8 cellular contexts compared by ENCODE assay signal in genomic region chr17:1627219-1627986, GRCh38. TPM values are rescaled to one million over a fixed set of nuclear protein-coding genes. Genes with fewer than 3 reads are reported as not detected.
DNase-seq lines count a peak whose midpoint lies in the region; ATAC-seq, FAIRE-seq and TF ChIP-seq lines count a peak whose summit lies in the region.

No MANE protein-coding gene starts in this region.

- H4K20me1 ChIP-seq in Karpas-422 (ENCODE audit: insufficient read depth, low read depth, low read length) = no peaks in the 10 kb centered on the region
- no peaks in the 10 kb centered on the region for H4K20me1 ChIP-seq in GM12878 (ENCODE audit: control insufficient read depth, insufficient read depth)

- CTCF ChIA-PET in GM12878 (lab: Yijun Ruan, JAX) = interaction anchor here (0.6 to 9.9 kb wide), 11 partner anchors 11 to 261 kb away, joined by 3 to 380 read pairs (median 9); partner anchors contain the start of genes INPP5K and RILP

- TF ChIP-seq EP300 in GM12878 (IDR thresholded peaks at IDR 0.05; ENCODE audit: borderline replicate concordance in 1 of 2, control insufficient read depth in 1 of 2, low read depth in 2 of 2, low read length in 2 of 2) = no peak

- SMC1A ChIA-PET in GM12878 (lab: Charles Lee; ENCODE audit: uncharacterized antibody, unreplicated experiment) = interaction anchor here (0.7 to 5.4 kb wide), 9 partner anchors 20 to 174 kb away, joined by 3 to 107 read pairs (median 10); partner anchors contain the start of gene INPP5K

- no peaks in the 10 kb centered on the region for H3K9me2 ChIP-seq in Karpas-422 (replicated peaks; ENCODE audit: insufficient read depth, low read length)

- no peaks in the 10 kb centered on the region for H3K79me2 ChIP-seq in Karpas-422 (ENCODE audit: low read length)
- H3K79me2 ChIP-seq in GM12878 (ENCODE audit: control insufficient read depth, insufficient read depth, low read length) = peaks cover 6% of the 10 kb centered on the region

- no TSS peak for BruUV-seq in GM12878 (replicated peaks; lab: Mats Ljungman, UMichigan)

- no peaks in the 10 kb centered on the region for H3K9me3 ChIP-seq in Karpas-422 (ENCODE audit: low read length)
- H3K9me3 ChIP-seq in GM12878 (replicated peaks; ENCODE audit: control insufficient read depth, insufficient read depth, low read length) = no peaks in the 10 kb centered on the region
- no peaks in the 10 kb centered on the region for H3K9me3 ChIP-seq in testis

- H3K27me3 ChIP-seq in Karpas-422 (ENCODE audit: low read length) = no peaks in the 10 kb centered on the region
- no peaks in the 10 kb centered on the region for H3K27me3 ChIP-seq in GM12878 (replicated peaks in 1 of 2; ENCODE audit: control insufficient read depth in 2 of 2, insufficient read depth in 2 of 2, low read length in 1 of 2)
- H3K27me3 ChIP-seq in kidney epithelial cell (ENCODE audit: control insufficient read depth, insufficient read depth, low read length) = peaks cover 7% of the 10 kb centered on the region
- no peaks in the 10 kb centered on the region for H3K27me3 ChIP-seq in testis

- no peak for TF ChIP-seq RAD21 in GM12878 (IDR thresholded peaks at IDR 0.05; ENCODE audit: insufficient read depth, low read depth, low read length)

- H3K27ac ChIP-seq in Karpas-422 (ENCODE audit: low read length) (peak overlapping the region; percentile 76), GM12878 (ENCODE audit: control insufficient read depth, insufficient read depth) (peak overlapping the region; percentile 87), testis (peak overlapping the region; percentile 83 to 93)

- DNase-seq in G401 (ENCODE audit: low spot score) (peak; percentile 80), Karpas-422 (peak; percentile 90), GM12878 (ENCODE audit: low read depth, low spot score) (no peak), kidney epithelial cell (ENCODE audit: low read depth) (no peak), testis (peak; percentile 45), DMS153 treated with DMSO at 0.1 percent for 48 hours (lab: John Stamatoyannopoulos, UW; ENCODE audit: unreplicated experiment) (no peak), NCI-H2081 (lab: John Stamatoyannopoulos, UW) (no peak)
- no peak for DNase-seq in stimulated activated CD4-positive, alpha-beta T cell treated with anti-CD3 and anti-CD28 coated beads, Interleukin-1b, Interleukin-23, amount 100 ng/mL, for 48 hours

- POLR2A ChIA-PET in GM12878 (lab: Charles Lee) = interaction anchor here (0.6 to 6.0 kb wide), 10 partner anchors 17 to 53 kb away, joined by 3 to 56 read pairs (median 4); no protein-coding TSS in a partner anchor

- peak overlapping the region; percentile 33; the same call in 1 of the 2 replicates for H2AFZ ChIP-seq in Karpas-422 (ENCODE audit: low read length)
- peak overlapping the region; percentile 83 for H2AFZ ChIP-seq in GM12878 (ENCODE audit: control insufficient read depth, low read depth, low read length)

- WGBS in GM12878 (ENCODE audit: insufficient coverage, insufficient replicate concordance, low lambda C conversion rate, missing lambda C conversion rate) = 2% methylated on average over 36 of the region's 39 CpGs
- 19 to 20% methylated on average over 3 to 37 of the region's 39 CpGs for WGBS in testis, 2 donors

- H3K36me3 ChIP-seq in Karpas-422 (ENCODE audit: insufficient read depth, low read length) (no peaks in the 10 kb centered on the region), GM12878 (ENCODE audit: control insufficient read depth in 2 of 2, insufficient read depth in 2 of 2, low read length in 1 of 2) (no peaks in the 10 kb centered on the region), kidney epithelial cell (ENCODE audit: control insufficient read depth, insufficient read depth, low read length) (no peaks in the 10 kb centered on the region), testis (ENCODE audit: low read depth, missing control alignments) (no peaks in the 10 kb centered on the region)

- H3K9ac ChIP-seq in Karpas-422 (ENCODE audit: low read length) = peak overlapping the region; percentile 83
- peak overlapping the region; percentile 66; the same call in 1 of the 2 replicates for H3K9ac ChIP-seq in GM12878 (ENCODE audit: control insufficient read depth, insufficient read depth, low read length)

- intact Hi-C loops in GM12878 (cut with micrococcal nuclease; ENCODE audit: unreplicated experiment) = loop anchor here (1.0 to 5.0 kb wide), 3 partner anchors 21 to 50 kb away; no protein-coding TSS in a partner anchor
- intact Hi-C loops in testis (cut with DNase I; ENCODE audit: low total_unique reads) = loop anchor here (5.0 kb wide), 1 partner anchor 50 kb away; no protein-coding TSS in a partner anchor

- H3K4me1 ChIP-seq in Karpas-422 (ENCODE audit: low read length) (peaks cover 45% of the 10 kb centered on the region), GM12878 (ENCODE audit: control insufficient read depth, insufficient read depth, low read length) (peaks cover 42% of the 10 kb centered on the region), testis (peaks cover 28% of the 10 kb centered on the region)

- RAD21 ChIA-PET in GM12878 (lab: Charles Lee; ENCODE audit: unreplicated experiment) = interaction anchor here (0.6 to 10.0 kb wide), 10 partner anchors 9 to 366 kb away, joined by 3 to 317 read pairs (median 4); partner anchors contain the start of genes INPP5K and PITPNA

- TF ChIP-seq CTCF in GM12878 (IDR thresholded peaks at IDR 0.05 in 2 of 3, conservative IDR thresholded peaks at IDR 0.05 in 1 of 3; ENCODE audit: control insufficient read depth in 2 of 3, extremely low read depth in 1 of 3, insufficient read depth in 1 of 3, low read depth in 3 of 3, low read length in 3 of 3) (no peak), kidney epithelial cell (IDR thresholded peaks at IDR 0.05; ENCODE audit: insufficient read depth, low read length, poor library complexity, severe bottlenecking) (no peak), testis (IDR thresholded peaks at IDR 0.05) (no peak)

- TF ChIP-seq POLR2A in GM12878 (IDR thresholded peaks at IDR 0.05; ENCODE audit: low read depth, low read length) (peak; percentile 56; the same call in 1 of the 2 replicates), testis (IDR thresholded peaks at IDR 0.05) (no peak)

- no peak for FAIRE-seq in GM12878 (lab: Jason Lieb, UNC)

- H3K4me2 ChIP-seq in Karpas-422 (ENCODE audit: low read depth, low read length, poor library complexity, severe bottlenecking) (peak overlapping the region; percentile 76), GM12878 (ENCODE audit: control insufficient read depth, insufficient read depth) (peak overlapping the region; percentile 100)

- H3K4me3 ChIP-seq in Karpas-422 (ENCODE audit: low read length) (peak overlapping the region; percentile 96), GM12878 (peak overlapping the region; percentile 88), kidney epithelial cell (ENCODE audit: low read depth, low read length) (peak overlapping the region; percentile 49), testis (peak overlapping the region; percentile 71 to 72)

- ATAC-seq in GM12878 = peak; percentile 12

- in situ Hi-C loops in G401 (cut with HindIII; ENCODE audit: low sequenced_read_pairs) (no loop called here), GM12878 (cut with MboI) (loop anchor here (10.0 kb wide), 1 partner anchor 53 kb away; no protein-coding TSS in a partner anchor)

RNA-seq across cellular contexts. Expression of gene SLC43A2, which starts 1.2 kb away (rescaled TPM):
- total RNA-seq in G401 (2014; rRNA removed; shearing (Covaris generic)) = 22.1 and 39.7 TPM in 2 replicates
- total RNA-seq in Karpas-422 (2014; rRNA removed; shearing (Covaris generic); ENCODE audit: low replicate concordance) = 10.0 and 10.8 TPM in 2 replicates
- total RNA-seq in GM12878 (2013; cell fraction: nucleolus; rRNA removed) = 26.0 and 27.2 TPM in 2 replicates
- total RNA-seq in GM12878 (2014; rRNA removed) = 9.4 and 11.6 TPM in 2 replicates
- 3.5 and 4.7 TPM in 2 replicates for total RNA-seq in GM12878 (2014; rRNA removed; fragmentation: Illumina TruSeq; extraction: Trizol)
- 14.0 and 14.1 TPM in 2 replicates for total RNA-seq in GM12878 (2021)
- 1.0 TPM for polyA plus RNA-seq in GM12878 (2011; ENCODE audit: low read depth)
- 1.7 and 2.9 TPM in 2 replicates for polyA plus RNA-seq in GM12878 (2011; rRNA removed)
- 4.9 and 6.0 TPM in 2 replicates for polyA plus RNA-seq in GM12878 (2011; cell fraction: cytosol; rRNA removed)
- 4.3 and 4.8 TPM in 2 replicates for polyA plus RNA-seq in GM12878 (2011; cell fraction: nucleus; rRNA removed)
- 3.8 and 3.9 TPM in 2 replicates for polyA plus RNA-seq in GM12878 (2012)
- polyA plus RNA-seq in GM12878 (2014; fragmentation: Illumina TruSeq; extraction: Trizol) = 1.6 and 3.9 TPM in 2 replicates
- polyA plus RNA-seq in GM12878 (2014; fragmentation: Nextera tagmentation; extraction: Ambion mirVana) = under 1 TPM; 0.03 to 0.13 TPM
- 12.3 and 12.6 TPM in 2 replicates for polyA plus RNA-seq in GM12878 (2014; rRNA removed)
- polyA plus RNA-seq in GM12878 (2016; fragmentation: Nextera tagmentation; extraction: Ambion mirVana) = 1 to 10 TPM; 6.7 to 7.4 TPM
- 4.2 and 8.9 TPM in 2 replicates for polyA minus RNA-seq in GM12878 (2011; rRNA and poly(A)+ RNA removed)
- 2.5 and 6.4 TPM in 2 replicates for polyA minus RNA-seq in GM12878 (2011; cell fraction: cytosol; rRNA and poly(A)+ RNA removed)
- 3.9 and 6.9 TPM in 2 replicates for polyA minus RNA-seq in GM12878 (2011; cell fraction: nucleus; rRNA and poly(A)+ RNA removed)
- total RNA-seq in kidney epithelial cell = 9.1 and 15.5 TPM in 2 replicates
- total RNA-seq in testis = 10 to 100 TPM; 12.4 to 15.7 TPM
- 11.7 TPM for polyA plus RNA-seq in testis (ENCODE audit: insufficient read depth, low read depth, low replicate concordance)

RNA-seq across cellular contexts. Expression of gene SCARF1, which starts 18.1 kb away (rescaled TPM):
- 0.71 and 3.4 TPM in 2 replicates for total RNA-seq in G401 (2014; rRNA removed; shearing (Covaris generic))
- total RNA-seq in Karpas-422 (2014; rRNA removed; shearing (Covaris generic); ENCODE audit: low replicate concordance) = 0.18 TPM in 1 of 2 replicates, not detected in the other
- 3.1 and 5.3 TPM in 2 replicates for total RNA-seq in GM12878 (2013; cell fraction: nucleolus; rRNA removed)
- 0.73 and 1.1 TPM in 2 replicates for total RNA-seq in GM12878 (2014; rRNA removed)
- 0.40 and 0.51 TPM in 2 replicates for total RNA-seq in GM12878 (2014; rRNA removed; fragmentation: Illumina TruSeq; extraction: Trizol)
- total RNA-seq in GM12878 (2021) = 1.4 and 1.7 TPM in 2 replicates
- polyA plus RNA-seq in GM12878 (2011; ENCODE audit: low read depth) = 0.16 TPM
- 0.27 and 0.45 TPM in 2 replicates for polyA plus RNA-seq in GM12878 (2011; rRNA removed)
- polyA plus RNA-seq in GM12878 (2011; cell fraction: cytosol; rRNA removed) = 0.67 and 0.87 TPM in 2 replicates
- 2.6 and 3.5 TPM in 2 replicates for polyA plus RNA-seq in GM12878 (2011; cell fraction: nucleus; rRNA removed)
- 0.84 TPM in 2 replicates for polyA plus RNA-seq in GM12878 (2012)
- polyA plus RNA-seq in GM12878 (2014; fragmentation: Illumina TruSeq; extraction: Trizol) = 0.26 TPM in 1 of 2 replicates, not detected in the other
- under 1 TPM; 0.10 to 0.15 TPM for polyA plus RNA-seq in GM12878 (2014; fragmentation: Nextera tagmentation; extraction: Ambion mirVana)
- polyA plus RNA-seq in GM12878 (2014; rRNA removed) = 1.0 and 1.9 TPM in 2 replicates
- under 1 TPM; 0.33 to 0.54 TPM for polyA plus RNA-seq in GM12878 (2016; fragmentation: Nextera tagmentation; extraction: Ambion mirVana)
- 0.15 and 0.52 TPM in 2 replicates for polyA minus RNA-seq in GM12878 (2011; rRNA and poly(A)+ RNA removed)
- polyA minus RNA-seq in GM12878 (2011; cell fraction: cytosol; rRNA and poly(A)+ RNA removed) = 0.31 and 0.53 TPM in 2 replicates
- 0.77 and 0.85 TPM in 2 replicates for polyA minus RNA-seq in GM12878 (2011; cell fraction: nucleus; rRNA and poly(A)+ RNA removed)
- total RNA-seq in kidney epithelial cell = 34.9 and 41.0 TPM in 2 replicates
- 10 to 100 TPM in 1 of 2 donors, 1 to 10 TPM in 1; 9.3 to 11.6 TPM for total RNA-seq in testis
- polyA plus RNA-seq in testis (ENCODE audit: insufficient read depth, low read depth, low replicate concordance) = 4.7 TPM

RNA-seq across cellular contexts. Expression of gene RILP, which starts 22.3 kb away (rescaled TPM):
- total RNA-seq in G401 (2014; rRNA removed; shearing (Covaris generic)) = 9.5 and 36.1 TPM in 2 replicates
- total RNA-seq in Karpas-422 (2014; rRNA removed; shearing (Covaris generic); ENCODE audit: low replicate concordance) = 1.7 TPM in 1 of 2 replicates, not detected in the other
- 2.9 and 5.4 TPM in 2 replicates for total RNA-seq in GM12878 (2013; cell fraction: nucleolus; rRNA removed)
- 5.3 and 6.0 TPM in 2 replicates for total RNA-seq in GM12878 (2014; rRNA removed)
- 2.4 and 3.3 TPM in 2 replicates for total RNA-seq in GM12878 (2014; rRNA removed; fragmentation: Illumina TruSeq; extraction: Trizol)
- 3.5 and 4.2 TPM in 2 replicates for total RNA-seq in GM12878 (2021)
- polyA plus RNA-seq in GM12878 (2011; ENCODE audit: low read depth) = 0.72 TPM
- polyA plus RNA-seq in GM12878 (2011; rRNA removed) = 1.2 and 2.0 TPM in 2 replicates
- 2.3 and 2.8 TPM in 2 replicates for polyA plus RNA-seq in GM12878 (2011; cell fraction: cytosol; rRNA removed)
- polyA plus RNA-seq in GM12878 (2011; cell fraction: nucleus; rRNA removed) = 5.5 and 7.1 TPM in 2 replicates
- polyA plus RNA-seq in GM12878 (2012) = 2.0 and 2.2 TPM in 2 replicates
- 0.79 and 2.6 TPM in 2 replicates for polyA plus RNA-seq in GM12878 (2014; fragmentation: Illumina TruSeq; extraction: Trizol)
- polyA plus RNA-seq in GM12878 (2014; fragmentation: Nextera tagmentation; extraction: Ambion mirVana) = under 1 TPM in 1 of 2 experiments, not detected in 1; 0.60 TPM
- polyA plus RNA-seq in GM12878 (2014; rRNA removed) = 6.1 and 8.1 TPM in 2 replicates
- 1 to 10 TPM; 2.2 to 3.5 TPM for polyA plus RNA-seq in GM12878 (2016; fragmentation: Nextera tagmentation; extraction: Ambion mirVana)
- polyA minus RNA-seq in GM12878 (2011; rRNA and poly(A)+ RNA removed) = 0.80 and 0.88 TPM in 2 replicates
- polyA minus RNA-seq in GM12878 (2011; cell fraction: cytosol; rRNA and poly(A)+ RNA removed) = 1.4 and 2.0 TPM in 2 replicates
- polyA minus RNA-seq in GM12878 (2011; cell fraction: nucleus; rRNA and poly(A)+ RNA removed) = 1.5 and 3.4 TPM in 2 replicates
- 7.9 and 12.8 TPM in 2 replicates for total RNA-seq in kidney epithelial cell
- total RNA-seq in testis = 10 to 100 TPM; 30.6 to 32.5 TPM
- 8.4 TPM for polyA plus RNA-seq in testis (ENCODE audit: insufficient read depth, low read depth, low replicate concordance)

RNA-seq across cellular contexts. Expression of gene PRPF8, which starts 57.3 kb away (rescaled TPM):
- 157 and 202 TPM in 2 replicates for total RNA-seq in G401 (2014; rRNA removed; shearing (Covaris generic))
- total RNA-seq in Karpas-422 (2014; rRNA removed; shearing (Covaris generic); ENCODE audit: low replicate concordance) = 105 and 130 TPM in 2 replicates
- 308 and 355 TPM in 2 replicates for total RNA-seq in GM12878 (2013; cell fraction: nucleolus; rRNA removed)
- total RNA-seq in GM12878 (2014; rRNA removed) (119 and 157 TPM in 2 replicates), GM12878 (2014; rRNA removed; fragmentation: Illumina TruSeq; extraction: Trizol) (75.0 and 77.2 TPM in 2 replicates), GM12878 (2021) (313 and 337 TPM in 2 replicates), kidney epithelial cell (185 and 220 TPM in 2 replicates), testis (100 to 1,000 TPM; 307 to 325 TPM)
- 951 TPM for polyA plus RNA-seq in GM12878 (2011; ENCODE audit: low read depth)
- polyA plus RNA-seq in GM12878 (2011; rRNA removed) (45.4 and 156 TPM in 2 replicates), GM12878 (2014; fragmentation: Illumina TruSeq; extraction: Trizol) (193 and 227 TPM in 2 replicates), GM12878 (2014; fragmentation: Nextera tagmentation; extraction: Ambion mirVana) (100 to 1,000 TPM; 133 to 167 TPM), GM12878 (2014; rRNA removed) (123 and 163 TPM in 2 replicates), GM12878 (2016; fragmentation: Nextera tagmentation; extraction: Ambion mirVana) (100 to 1,000 TPM; 224 to 238 TPM), testis (ENCODE audit: insufficient read depth, low read depth, low replicate concordance) (315 TPM)
- 122 and 145 TPM in 2 replicates for polyA plus RNA-seq in GM12878 (2011; cell fraction: cytosol; rRNA removed)
- 325 and 335 TPM in 2 replicates for polyA plus RNA-seq in GM12878 (2011; cell fraction: nucleus; rRNA removed)
- polyA plus RNA-seq in GM12878 (2012) = 137 and 153 TPM in 2 replicates
- polyA minus RNA-seq in GM12878 (2011; rRNA and poly(A)+ RNA removed) = 229 and 378 TPM in 2 replicates
- polyA minus RNA-seq in GM12878 (2011; cell fraction: cytosol; rRNA and poly(A)+ RNA removed) = 198 and 260 TPM in 2 replicates
- 124 and 187 TPM in 2 replicates for polyA minus RNA-seq in GM12878 (2011; cell fraction: nucleus; rRNA and poly(A)+ RNA removed)

Comparison
In these comparisons a context has a peak if more than half of its experiments do, and no peak if none do; other contexts are left out.
1. DNase-seq: peak in G401 (single experiment), Karpas-422 (single experiment) and testis (single experiment); none in GM12878 (single experiment), kidney epithelial cell (single experiment), stimulated activated CD4-positive, alpha-beta T cell treated with anti-CD3 and anti-CD28 coated beads, Interleukin-1b, Interleukin-23, amount 100 ng/mL, for 48 hours (single experiment), DMS153 treated with DMSO at 0.1 percent for 48 hours (single experiment) and NCI-H2081 (0 of 2).
2. Peak in every context shown above with its lines, with median percentiles within 50 percentile points of each other: H3K27ac ChIP-seq and H3K4me3 ChIP-seq.